Comparison of ENCODE assay signal across 1 cellular context in the genomic region with DNA sequence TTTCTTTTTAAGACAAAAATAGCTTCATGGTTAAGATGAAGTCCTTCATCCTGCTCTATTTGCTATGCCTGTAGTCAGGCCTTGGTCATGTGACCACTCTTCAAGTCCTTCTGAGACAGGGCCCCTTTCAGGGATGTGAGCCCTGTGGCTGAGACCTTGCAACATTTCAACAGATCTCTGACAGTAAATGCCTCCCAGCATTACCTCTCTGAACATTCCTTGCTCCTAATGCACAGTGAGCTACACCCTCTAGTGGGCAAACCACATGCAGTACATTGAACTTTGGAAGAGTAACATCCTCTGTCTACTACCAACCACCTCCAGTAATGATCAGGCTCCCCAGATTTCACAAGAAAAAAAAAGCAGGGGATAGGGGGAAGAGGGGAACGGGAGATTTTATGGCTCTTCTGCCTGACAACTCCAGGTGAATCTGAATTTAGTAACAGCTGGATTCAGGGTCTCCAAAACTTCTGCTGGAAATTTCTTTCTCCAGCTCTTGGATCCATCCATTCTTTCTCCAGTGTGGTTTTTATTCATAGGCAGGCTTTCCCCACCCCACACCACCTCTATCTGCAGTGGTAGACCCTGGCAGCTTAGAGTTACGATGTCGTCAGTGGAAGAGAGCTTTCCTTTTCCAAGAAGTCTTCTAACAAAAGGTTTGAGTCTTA.
TF ChIP-seq lines count a peak whose summit lies in the region.

No MANE protein-coding gene starts in this region.

TF ChIP-seq in SK-N-SH treated with all-trans-retinoic acid at 6 μM for 48 hours, 23 proteins besides CTCF, POLR2A, EP300 and RAD21 (continued from another document):
- TF ChIP-seq, protein P1, sequence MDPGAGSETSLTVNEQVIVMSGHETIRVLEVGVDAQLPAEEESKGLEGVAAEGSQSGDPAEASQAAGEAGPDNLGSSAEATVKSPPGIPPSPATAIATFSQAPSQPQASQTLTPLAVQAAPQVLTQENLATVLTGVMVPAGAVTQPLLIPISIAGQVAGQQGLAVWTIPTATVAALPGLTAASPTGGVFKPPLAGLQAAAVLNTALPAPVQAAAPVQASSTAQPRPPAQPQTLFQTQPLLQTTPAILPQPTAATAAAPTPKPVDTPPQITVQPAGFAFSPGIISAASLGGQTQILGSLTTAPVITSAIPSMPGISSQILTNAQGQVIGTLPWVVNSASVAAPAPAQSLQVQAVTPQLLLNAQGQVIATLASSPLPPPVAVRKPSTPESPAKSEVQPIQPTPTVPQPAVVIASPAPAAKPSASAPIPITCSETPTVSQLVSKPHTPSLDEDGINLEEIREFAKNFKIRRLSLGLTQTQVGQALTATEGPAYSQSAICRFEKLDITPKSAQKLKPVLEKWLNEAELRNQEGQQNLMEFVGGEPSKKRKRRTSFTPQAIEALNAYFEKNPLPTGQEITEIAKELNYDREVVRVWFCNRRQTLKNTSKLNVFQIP (CRISPR knock-in tag; IDR thresholded peaks at IDR 0.05; ENCODE audit: borderline replicate concordance, low read depth), result no peak
- TF ChIP-seq ZFP3 (CRISPR knock-in tag; IDR thresholded peaks at IDR 0.05) (no peak), ZNF565 (CRISPR knock-in tag; conservative IDR thresholded peaks at IDR 0.05; ENCODE audit: low read depth) (no peak), ZNF8 (CRISPR knock-in tag; IDR thresholded peaks at IDR 0.05) (no peak)
- TF ChIP-seq, protein P2, sequence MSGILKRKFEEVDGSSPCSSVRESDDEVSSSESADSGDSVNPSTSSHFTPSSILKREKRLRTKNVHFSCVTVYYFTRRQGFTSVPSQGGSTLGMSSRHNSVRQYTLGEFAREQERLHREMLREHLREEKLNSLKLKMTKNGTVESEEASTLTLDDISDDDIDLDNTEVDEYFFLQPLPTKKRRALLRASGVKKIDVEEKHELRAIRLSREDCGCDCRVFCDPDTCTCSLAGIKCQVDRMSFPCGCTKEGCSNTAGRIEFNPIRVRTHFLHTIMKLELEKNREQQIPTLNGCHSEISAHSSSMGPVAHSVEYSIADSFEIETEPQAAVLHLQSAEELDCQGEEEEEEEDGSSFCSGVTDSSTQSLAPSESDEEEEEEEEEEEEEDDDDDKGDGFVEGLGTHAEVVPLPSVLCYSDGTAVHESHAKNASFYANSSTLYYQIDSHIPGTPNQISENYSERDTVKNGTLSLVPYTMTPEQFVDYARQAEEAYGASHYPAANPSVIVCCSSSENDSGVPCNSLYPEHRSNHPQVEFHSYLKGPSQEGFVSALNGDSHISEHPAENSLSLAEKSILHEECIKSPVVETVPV (CRISPR knock-in tag; IDR thresholded peaks at IDR 0.05), result no peak
